In genomic region chr4:70392057-70392776, GRCh38 we compare ENCODE assay signal across 18 cellular contexts.
DNase-seq lines count a peak whose midpoint lies in the region; ATAC-seq and TF ChIP-seq lines count a peak whose summit lies in the region.
"Had no signal": no experiment of that assay in that cellular context is flagged by ENCODE, and none has a peak within 500 bp of the region (broad histone marks: within the 10 kb centered on the region; RNA-seq: fewer than 3 reads in every experiment).

No MANE protein-coding gene starts in this region.

- no peaks in the 10 kb centered on the region for H3K27me3 ChIP-seq in KMS-11 (ENCODE audit: insufficient read depth, low read depth)
- H3K27me3 ChIP-seq: BLaER1 treated with 17β-estradiol and CSF1 and Interleukin-3, amounts not matched to agents 10 nM and 100 nM; breast epithelium; left lung; sigmoid colon had no signal

- peak overlapping the region; percentile 28; the same call in 1 of the 2 replicates for H3K9ac ChIP-seq in KMS-11
- H3K9ac ChIP-seq: BLaER1 treated with 17β-estradiol and CSF1 and Interleukin-3, amounts not matched to agents 10 nM and 100 nM had no signal

- DNase-seq in DMS 273 treated with DMSO at 0.1 percent for 48 hours (lab: John Stamatoyannopoulos, UW), result no peak
- DNase-seq in HCEC 1CT, result no peak
- no peak for DNase-seq in stimulated activated CD4-positive, alpha-beta T cell treated with anti-CD3 and anti-CD28 coated beads, Interleukin-4, amount 100 ng/mL, for 24 hours
- DNase-seq: activated CD4-positive, CD25-positive, alpha-beta regulatory T cell treated with anti-CD3 and anti-CD28 coated beads, Interleukin-2, amount 50 U/mL, for 72 hours; KG1; left lung; naive thymus-derived CD8-positive, alpha-beta T cell; NCI-H2081; sigmoid colon; substantia nigra had no signal

- H3K4me3 ChIP-seq in KMS-11 (IDR thresholded peaks at IDR 0.05; ENCODE audit: insufficient read depth, low read depth, low read length), result peak overlapping the region; percentile 61
- H3K4me3 ChIP-seq: BLaER1 treated with 17β-estradiol and CSF1 and Interleukin-3, amounts not matched to agents 10 nM and 100 nM; breast epithelium; left lung; sigmoid colon had no signal

- no peaks in the 10 kb centered on the region for H4K20me1 ChIP-seq in KMS-11 (ENCODE audit: insufficient read depth)
- H4K20me1 ChIP-seq: BLaER1 treated with 17β-estradiol and CSF1 and Interleukin-3, amounts not matched to agents 10 nM and 100 nM had no signal

- no peaks in the 10 kb centered on the region for H3K79me2 ChIP-seq in KMS-11 (ENCODE audit: insufficient read depth, low read depth)

- TF ChIP-seq CTCF in KMS-11 (conservative IDR thresholded peaks at IDR 0.05; ENCODE audit: low read depth, low read length), result no peak

- H3K4me2 ChIP-seq in KMS-11, result peak overlapping the region; percentile 74

- peak overlapping the region; percentile 64 for H3K27ac ChIP-seq in KMS-11
- H3K27ac ChIP-seq: BLaER1 treated with 17β-estradiol and CSF1 and Interleukin-3, amounts not matched to agents 10 nM and 100 nM; breast epithelium; left lung; sigmoid colon had no signal

- no peaks in the 10 kb centered on the region for H3K36me3 ChIP-seq in KMS-11 (ENCODE audit: insufficient read depth)
- H3K36me3 ChIP-seq: BLaER1 treated with 17β-estradiol and CSF1 and Interleukin-3, amounts not matched to agents 10 nM and 100 nM; breast epithelium; left lung; sigmoid colon had no signal

- peaks cover 40% of the 10 kb centered on the region for H3K4me1 ChIP-seq in KMS-11 (ENCODE audit: low read depth, poor library complexity, severe bottlenecking)
- H3K4me1 ChIP-seq: breast epithelium, left lung, sigmoid colon had no signal

- ATAC-seq in GM18873 (IDR thresholded peaks at IDR 0.05; ENCODE audit: low FRiP score, unreplicated experiment), result peak; percentile 33
- peak; percentile 75 for ATAC-seq in GM21528 (IDR thresholded peaks at IDR 0.05; ENCODE audit: low FRiP score, unreplicated experiment)
- peak; percentile 63 for ATAC-seq in HG03039 (IDR thresholded peaks at IDR 0.05; ENCODE audit: unreplicated experiment)
- no peak for ATAC-seq in activated CD4-positive, CD25-positive, alpha-beta regulatory T cell treated with anti-CD3 and anti-CD28 coated beads, Interleukin-2, amount 50 U/mL, for 24 hours
- ATAC-seq: left lung; naive thymus-derived CD8-positive, alpha-beta T cell; SK-N-SH treated with all-trans-retinoic acid at 6 μM for 48 hours had no signal

- peak overlapping the region; percentile 44 for H2AFZ ChIP-seq in KMS-11 (ENCODE audit: low read depth)

Comparison
In these comparisons a context has a peak if more than half of its experiments do, and no peak if none do; other contexts are left out.
1. ATAC-seq: peak in GM18873 (single experiment), GM21528 (single experiment) and HG03039 (single experiment); none in activated CD4-positive, CD25-positive, alpha-beta regulatory T cell treated with anti-CD3 and anti-CD28 coated beads, Interleukin-2, amount 50 U/mL, for 24 hours (0 of 2).